Comparison of ENCODE assay signal across 10 cellular contexts in genomic region chr14:35368139-35368460, GRCh38. TPM values are rescaled to one million over a fixed set of nuclear protein-coding genes. Genes with fewer than 3 reads are reported as not detected.
DNase-seq lines count a peak whose midpoint lies in the region; ATAC-seq, FAIRE-seq and TF ChIP-seq lines count a peak whose summit lies in the region.
"Had no signal": no experiment of that assay in that cellular context is flagged by ENCODE, and none has a peak within 500 bp of the region (broad histone marks: within the 10 kb centered on the region; RNA-seq: fewer than 3 reads in every experiment).

No MANE protein-coding gene starts in this region.

- H3K4ac ChIP-seq in H1 (replicated peaks; ENCODE audit: insufficient read length, low read depth, low read length): no peak overlapping the region

- H3K79me2 ChIP-seq in H1 (ENCODE audit: control insufficient read depth in 1 of 2, insufficient read depth in 2 of 2, low read length in 2 of 2): no peaks in the 10 kb centered on the region

- no peak overlapping the region for H4K91ac ChIP-seq in H1 (replicated peaks; ENCODE audit: insufficient read length, low read length)

- H3K56ac ChIP-seq in H1 (replicated peaks; ENCODE audit: insufficient read length, low read depth, low read length): no peak overlapping the region

- H3K4me1 ChIP-seq in HUES6 (ENCODE audit: control insufficient read depth, insufficient read depth, low read length): peaks cover 22% of the 10 kb centered on the region
- peaks cover 0 to 18% (median 7%) of the 10 kb centered on the region in 4 experiments; a peak in 5 of 7 replicates for H3K4me1 ChIP-seq in H1 (replicated peaks in 1 of 4; ENCODE audit: control insufficient read depth in 3 of 4, insufficient read depth in 4 of 4, low read length in 3 of 4)
- H3K4me1 ChIP-seq in spleen: peaks cover 9 to 76% (median 47%) of the 10 kb centered on the region in 6 donors
- H3K4me1 ChIP-seq in psoas muscle: peaks cover 22% of the 10 kb centered on the region

- WGBS in H1 (ENCODE audit: extremely low coverage in 1 of 2, insufficient coverage in 1 of 2, insufficient read length in 1 of 2, insufficient replicate concordance in 2 of 2, low coverage in 1 of 2, low lambda C conversion rate in 2 of 2, missing lambda C conversion rate in 1 of 2), 2 experiments: 82% methylated on average over 2 of the region's 2 CpGs; no CpG with 5 or more reads in 1 of the 2 experiments
- WGBS in spleen, 5 donors: 34 to 79% (median 38%) methylated on average over 1 to 2 of the region's 2 CpGs
- 53 to 68% (median 68%) methylated on average over 2 of the region's 2 CpGs for WGBS in psoas muscle, 3 donors

- TF ChIP-seq RAD21 in H1 (IDR thresholded peaks at IDR 0.05 in 1 of 2, conservative IDR thresholded peaks at IDR 0.05 in 1 of 2; ENCODE audit: low read depth in 2 of 2, low read length in 2 of 2): no peak

- DNase-seq in H1 (ENCODE audit: low read depth in 1 of 2, low spot score in 2 of 2) (no peak), spleen (no peak), frontal cortex (ENCODE audit: low spot score in 2 of 2) (no peak), psoas muscle (no peak), NCI-H446 (lab: John Stamatoyannopoulos, UW) (no peak)
- DNase-seq: EL, MM.1S, NCI-H510A treated with DMSO at 0.1 percent for 48 hours had no signal

- no peak overlapping the region for H2BK5ac ChIP-seq in H1 (ENCODE audit: low read depth, low read length)

- no peak overlapping the region for H2AK5ac ChIP-seq in H1 (ENCODE audit: low read depth, low read length)

- peak overlapping the region; percentile 5 for H4K5ac ChIP-seq in H1 (ENCODE audit: insufficient read length, low read depth, low read length)

- ATAC-seq in GM18858 (IDR thresholded peaks at IDR 0.05; ENCODE audit: unreplicated experiment) (peak; percentile 14), psoas muscle (no peak)

- FAIRE-seq in H1 (lab: Jason Lieb, UNC) (no peak), frontal cortex (lab: Jason Lieb, UNC) (no peak)

- H3K27me3 ChIP-seq in HUES6 (ENCODE audit: control insufficient read depth, insufficient read depth, low read length) (no peaks in the 10 kb centered on the region), H1 (replicated peaks in 1 of 4; ENCODE audit: control insufficient read depth in 3 of 4, extremely low read depth in 1 of 4, insufficient read depth in 3 of 4, low read length in 3 of 4) (no peaks in the 10 kb centered on the region), spleen (replicated peaks in 1 of 7) (no peaks in the 10 kb centered on the region), psoas muscle (ENCODE audit: insufficient read depth in 3 of 3, low read length in 2 of 3) (no peaks in the 10 kb centered on the region)

- TF ChIP-seq CTCF in H1 (IDR thresholded peaks at IDR 0.05; ENCODE audit: control extremely low read depth in 1 of 3, insufficient read depth in 1 of 3, low read depth in 1 of 3, low read length in 3 of 3): no peak
- no peak for TF ChIP-seq CTCF in spleen (IDR thresholded peaks at IDR 0.05 in 8 of 11, conservative IDR thresholded peaks at IDR 0.05 in 3 of 11)
- no peak for TF ChIP-seq CTCF in psoas muscle (IDR thresholded peaks at IDR 0.05)

- no peak overlapping the region for H2BK20ac ChIP-seq in H1 (ENCODE audit: low read length)

- H3K27ac ChIP-seq in HUES6 (ENCODE audit: low read depth, low read length) (no peak overlapping the region; the same call in 1 of the 2 replicates), H1 (ENCODE audit: low read depth, low read length) (no peak overlapping the region), spleen (peak overlapping the region in 7 of 8 donors; percentile 7 to 89 (median 42)), psoas muscle (no peak overlapping the region)

- no peak overlapping the region for H2BK120ac ChIP-seq in H1 (replicated peaks; ENCODE audit: low read depth, low read length)

- H4K20me1 ChIP-seq in H1 (replicated peaks in 1 of 2; ENCODE audit: control insufficient read depth in 1 of 2, insufficient read depth in 2 of 2, low read length in 2 of 2): no peaks in the 10 kb centered on the region

- no peaks in the 10 kb centered on the region for H3K79me1 ChIP-seq in H1 (ENCODE audit: low read depth, low read length)

- H3K9me3 ChIP-seq in HUES6 (ENCODE audit: control insufficient read depth, insufficient read depth, low read depth, low read length) (peaks cover 2% of the 10 kb centered on the region; the same call in 1 of the 2 replicates), H1 (ENCODE audit: insufficient read depth in 2 of 2, low read depth in 1 of 2, low read length in 1 of 2) (no peaks in the 10 kb centered on the region), spleen (peaks cover 0 to 11% (median 5%) of the 10 kb centered on the region in 8 donors), psoas muscle (no peaks in the 10 kb centered on the region)

- no peak overlapping the region for H3K23ac ChIP-seq in H1 (ENCODE audit: insufficient read length)

- no peak overlapping the region for H2BK12ac ChIP-seq in H1 (ENCODE audit: low read depth, low read length)

- H2AFZ ChIP-seq in H1 (ENCODE audit: low read length): peak overlapping the region; percentile 93; the same call in 1 of the 2 replicates

- H3K36me3 ChIP-seq in HUES6 (ENCODE audit: control insufficient read depth, insufficient read depth, low read length): no peaks in the 10 kb centered on the region
- no peaks in the 10 kb centered on the region for H3K36me3 ChIP-seq in H1 (ENCODE audit: control insufficient read depth in 2 of 4, insufficient read depth in 4 of 4, low read length in 3 of 4)
- no peaks in the 10 kb centered on the region for H3K36me3 ChIP-seq in spleen
- H3K36me3 ChIP-seq in psoas muscle (ENCODE audit: insufficient read depth in 1 of 2, low read depth in 1 of 2): no peaks in the 10 kb centered on the region

- H3K4me3 ChIP-seq in HUES6 (ENCODE audit: low read depth, low read length) (no peak overlapping the region), H1 (ENCODE audit: extremely low read depth in 1 of 4, insufficient read depth in 2 of 4, low read depth in 3 of 4, low read length in 4 of 4) (no peak overlapping the region), spleen (no peak overlapping the region), psoas muscle (no peak overlapping the region)

- peak overlapping the region; percentile 21 for H3K9ac ChIP-seq in HUES6 (ENCODE audit: low read length)
- H3K9ac ChIP-seq in H1 (replicated peaks in 1 of 4; ENCODE audit: extremely low read depth in 1 of 4, low read depth in 3 of 4, low read length in 3 of 4): no peak overlapping the region

- H3K18ac ChIP-seq in H1 (ENCODE audit: extremely low read depth, low read length): no peak overlapping the region; the same call in 1 of the 2 replicates

- no peak overlapping the region for H4K8ac ChIP-seq in H1 (ENCODE audit: extremely low read depth, insufficient read depth, low read length)

- CTCF ChIA-PET in H1 (lab: Charles Lee; ENCODE audit: partially characterized antibody): interaction anchor here (0.5 to 4.3 kb wide), 15 partner anchors 8 to 139 kb away, joined by 3 to 18 read pairs (median 4); partner anchors contain the start of genes NFKBIA and PSMA6

- no peaks in the 10 kb centered on the region for H3K23me2 ChIP-seq in H1 (ENCODE audit: low read depth, low read length)

- no peak overlapping the region for H2BK15ac ChIP-seq in H1 (ENCODE audit: low read length)

- no peak overlapping the region for H3K14ac ChIP-seq in H1 (ENCODE audit: insufficient read length)

- intact Hi-C loops in spleen (cut with DNase I; ENCODE audit: low total_unique reads): no loop called here
- intact Hi-C loops in psoas muscle (cut with DNase I): no loop called here

- TF ChIP-seq POLR2A in H1 (IDR thresholded peaks at IDR 0.05; ENCODE audit: control extremely low read depth in 1 of 2, low read depth in 2 of 2, low read length in 2 of 2) (no peak), spleen (IDR thresholded peaks at IDR 0.05) (no peak)

- no peak for TF ChIP-seq EP300 in H1 (IDR thresholded peaks at IDR 0.05; ENCODE audit: borderline replicate concordance in 1 of 2, low read depth in 2 of 2, low read length in 2 of 2)

- no peak overlapping the region for H3K4me2 ChIP-seq in H1 (ENCODE audit: insufficient read depth in 1 of 2, low read depth in 2 of 2, low read length in 2 of 2)

- POLR2A ChIA-PET in H1 (lab: Charles Lee; ENCODE audit: partially characterized antibody): interaction anchor here (1.0 to 4.6 kb wide), 5 partner anchors 8 to 35 kb away, joined by 3 to 30 read pairs (median 4); partner anchors contain the start of gene NFKBIA

TF ChIP-seq in H1, 55 proteins besides CTCF, POLR2A, EP300 and RAD21:
- TF ChIP-seq SIN3A (conservative IDR thresholded peaks at IDR 0.05 in 1 of 2, IDR thresholded peaks at IDR 0.05 in 1 of 2; ENCODE audit: low read depth in 1 of 2, low read length in 2 of 2) (no peak), BACH1 (IDR thresholded peaks at IDR 0.05; ENCODE audit: low read length) (no peak), EGR1 (IDR thresholded peaks at IDR 0.05; ENCODE audit: borderline replicate concordance, low read depth, low read length) (no peak), RFX5 (IDR thresholded peaks at IDR 0.05; ENCODE audit: borderline replicate concordance, low read depth, low read length) (no peak), CHD1 (IDR thresholded peaks at IDR 0.05; ENCODE audit: low read depth, low read length) (no peak), ZNF274 (IDR thresholded peaks at IDR 0.05; ENCODE audit: borderline replicate concordance, extremely low read depth, low read length) (no peak), ATF3 (IDR thresholded peaks at IDR 0.05; ENCODE audit: insufficient read depth, low read depth, low read length) (no peak), CREB1 (IDR thresholded peaks at IDR 0.05) (no peak)
TF ChIP-seq in H1: peak in this region for 0.

RNA-seq across cellular contexts. Expression of gene NFKBIA, which starts 36.4 kb away (rescaled TPM):
- total RNA-seq in H1 (2021; fragmentation: NEBNext Ultra II Directional; extraction: Animal tissue kit (Norgen Biotek cat#: 25700)): 24.4 and 25.9 TPM in 2 replicates
- polyA plus RNA-seq in H1 (2011; rRNA removed) (49.7 and 59.5 TPM in 2 replicates), spleen (100 to 1,000 TPM; 107 to 225 (median 149) TPM), psoas muscle (100 to 1,000 TPM in 1 of 3 donors, 10 to 100 TPM in 2; 84.1 to 151 (median 94.0) TPM)
- polyA plus RNA-seq in H1 (2011; cell fraction: cytosol; rRNA removed): 41.5 TPM
- 100 TPM for polyA plus RNA-seq in H1 (2011; cell fraction: nucleus; rRNA removed)
- 29.4 to 34.3 TPM (median 31.5 TPM) in 4 replicates for polyA plus RNA-seq in H1 (2012, experiment 1 of 2)
- 38.2 TPM for polyA plus RNA-seq in H1 (2012, experiment 2 of 2)
- polyA plus RNA-seq in H1 (2013, experiment 1 of 2): 18.4 TPM
- 18.3 TPM for polyA plus RNA-seq in H1 (2013, experiment 2 of 2)
- polyA minus RNA-seq in H1 (2011; rRNA and poly(A)+ RNA removed): 54.4 and 66.5 TPM in 2 replicates
- 24.7 TPM for polyA minus RNA-seq in H1 (2011; cell fraction: cytosol; rRNA and poly(A)+ RNA removed)
- polyA minus RNA-seq in H1 (2011; cell fraction: nucleus; rRNA and poly(A)+ RNA removed): 105 TPM
- total RNA-seq in spleen (100 to 1,000 TPM; 250 to 482 (median 319) TPM), frontal cortex (46.5 TPM), psoas muscle (100 to 1,000 TPM in 2 of 4 donors, 10 to 100 TPM in 2; 48.7 to 144 (median 96.4) TPM)

Comparison
In these comparisons a context has a peak if more than half of its experiments do, and no peak if none do; other contexts are left out.
1. H3K27ac ChIP-seq: peak in spleen (7 of 8); none in HUES6 (single experiment), H1 (single experiment) and psoas muscle (single experiment).